In genomic region chr10:83458611-83459010, GRCh38 we compare ENCODE assay signal across 5 cellular contexts.
"Had no signal": no experiment of that assay in that cellular context is flagged by ENCODE, and none has a peak within 500 bp of the region (broad histone marks: within the 10 kb centered on the region; RNA-seq: fewer than 3 reads in every experiment).

No MANE protein-coding gene starts in this region.

- H3K9me3 Mint-ChIP-seq: H9 had no signal

- H3K27ac Mint-ChIP-seq: GM23338, H9 had no signal

- H3K4me1 Mint-ChIP-seq: GM23338 had no signal

- H3K4me3 ChIP-seq: GM23338, K562 had no signal

- DNase-seq: H9, HCEC 1CT, IMR-90 had no signal

- H3K4me3 Mint-ChIP-seq: GM23338, H9 had no signal

- H3K4me2 ChIP-seq: GM23338 had no signal

- H2AFZ ChIP-seq: GM23338 had no signal
